Comparison of ENCODE assay signal across 22 cellular contexts in the genomic region with DNA sequence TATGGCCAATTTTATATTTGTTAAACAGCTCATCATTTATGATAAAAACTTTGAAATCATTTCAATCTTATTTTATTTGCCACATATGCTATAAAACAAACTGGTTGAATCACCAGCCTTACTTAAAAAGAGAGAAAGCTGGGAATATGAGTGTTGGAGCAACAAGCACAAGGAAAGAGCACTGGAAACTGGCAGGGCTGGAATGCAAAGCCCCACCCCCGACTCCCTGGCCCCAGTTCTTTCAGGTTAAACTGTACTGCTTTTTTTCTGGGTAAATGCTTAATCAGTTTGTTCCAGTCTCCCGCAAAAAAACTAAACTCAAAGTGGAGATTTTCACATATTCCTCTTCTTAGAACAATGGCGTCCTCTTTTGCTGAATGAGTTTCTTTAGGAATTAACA.
"Had no signal": no experiment of that assay in that cellular context is flagged by ENCODE, and none has a peak within 500 bp of the region (broad histone marks: within the 10 kb centered on the region; RNA-seq: fewer than 3 reads in every experiment).

No MANE protein-coding gene starts in this region.

- H3K36me3 Mint-ChIP-seq: natural killer cell treated with Interleukin-12 subunit alpha and Interleukin-12 subunit beta and Interleukin-15 and Interleukin-18, amount 100 ng/mL, for 72 hours; stimulated activated memory B cell treated with anti-CD40 and anti-IgM and Interleukin-4, amounts not matched to agents 10 μg/mL and 1 μg/mL and 100 μg/mL, for 72 hours had no signal

- DNase-seq: effector memory CD4-positive, alpha-beta T cell; esophagus squamous epithelium; foreskin fibroblast; left ventricle myocardium inferior; lower lobe of right lung; midbrain; psoas muscle; retina; spleen; stimulated activated CD4-positive, alpha-beta T cell treated with anti-CD3 and anti-CD28 coated beads, Interleukin-15, amount 100 ng/mL, for 24 hours; stimulated activated CD4-positive, alpha-beta T cell treated with anti-CD3 and anti-CD28 coated beads, Interleukin-1b, Interleukin-23, amount 100 ng/mL, for 48 hours; stimulated activated CD4-positive, alpha-beta T cell treated with anti-CD3 and anti-CD28 coated beads, Interleukin-4, amount 100 ng/mL, for 24 hours had no signal

- H3K27me3 Mint-ChIP-seq: central memory CD8-positive, alpha-beta T cell; natural killer cell treated with Interleukin-12 subunit alpha and Interleukin-12 subunit beta and Interleukin-15 and Interleukin-18, amount 100 ng/mL, for 72 hours; stimulated activated naive CD8-positive, alpha-beta T cell treated with anti-CD3 and anti-CD28 coated beads, Interleukin-15, Interleukin-2, amounts not matched to agents 100 ng/mL and 50 ng/mL, for 24 hours had no signal

- H3K4me1 Mint-ChIP-seq: central memory CD8-positive, alpha-beta T cell; memory B cell; stimulated activated memory B cell treated with anti-CD40 and anti-IgM and Interleukin-4, amounts not matched to agents 10 μg/mL and 1 μg/mL and 100 μg/mL, for 72 hours had no signal

- H3K9me3 ChIP-seq: esophagus squamous epithelium, gastroesophageal sphincter, left ventricle myocardium inferior, lower lobe of right lung, neutrophil, psoas muscle, spleen, tibial nerve had no signal

- H3K4me3 ChIP-seq: esophagus squamous epithelium, gastroesophageal sphincter, left ventricle myocardium inferior, lower lobe of right lung, psoas muscle, spleen, tibial nerve had no signal

- H3K27ac Mint-ChIP-seq: memory B cell; natural killer cell treated with Interleukin-12 subunit alpha and Interleukin-12 subunit beta and Interleukin-15 and Interleukin-18, amount 100 ng/mL, for 72 hours; stimulated activated memory B cell treated with anti-CD40 and anti-IgM and Interleukin-4, amounts not matched to agents 10 μg/mL and 1 μg/mL and 100 μg/mL, for 72 hours; stimulated activated naive CD8-positive, alpha-beta T cell treated with anti-CD3 and anti-CD28 coated beads, Interleukin-15, Interleukin-2, amounts not matched to agents 100 ng/mL and 50 ng/mL, for 24 hours had no signal

- H3K4me3 Mint-ChIP-seq: central memory CD8-positive, alpha-beta T cell; memory B cell; natural killer cell treated with Interleukin-12 subunit alpha and Interleukin-12 subunit beta and Interleukin-15 and Interleukin-18, amount 100 ng/mL, for 72 hours; stimulated activated memory B cell treated with anti-CD40 and anti-IgM and Interleukin-4, amounts not matched to agents 10 μg/mL and 1 μg/mL and 100 μg/mL, for 72 hours; stimulated activated naive CD8-positive, alpha-beta T cell treated with anti-CD3 and anti-CD28 coated beads, Interleukin-15, Interleukin-2, amounts not matched to agents 100 ng/mL and 50 ng/mL, for 24 hours had no signal

- H3K27ac ChIP-seq: epithelial cell of prostate, esophagus squamous epithelium, gastroesophageal sphincter, left ventricle myocardium inferior, lower lobe of right lung, neutrophil, psoas muscle, spleen, tibial nerve had no signal

- H3K36me3 ChIP-seq: esophagus squamous epithelium, gastroesophageal sphincter, left ventricle myocardium inferior, lower lobe of right lung, neutrophil, spleen, tibial nerve had no signal

- ATAC-seq: gastroesophageal sphincter; lower lobe of right lung; natural killer cell treated with Interleukin-12 subunit alpha and Interleukin-12 subunit beta and Interleukin-15 and Interleukin-18, amount 100 ng/mL, for 72 hours; psoas muscle; sciatic nerve; stimulated activated memory B cell treated with anti-CD40 and anti-IgM and Interleukin-4, amounts not matched to agents 10 μg/mL and 1 μg/mL and 100 μg/mL, for 72 hours had no signal

- H3K27me3 ChIP-seq: esophagus squamous epithelium, gastroesophageal sphincter, neutrophil, spleen, tibial nerve had no signal

- H3K4me1 ChIP-seq: esophagus squamous epithelium, gastroesophageal sphincter, left ventricle myocardium inferior, lower lobe of right lung, psoas muscle, spleen had no signal

- H3K9me3 Mint-ChIP-seq: memory B cell; stimulated activated memory B cell treated with anti-CD40 and anti-IgM and Interleukin-4, amounts not matched to agents 10 μg/mL and 1 μg/mL and 100 μg/mL, for 72 hours had no signal
